In the genomic region with DNA sequence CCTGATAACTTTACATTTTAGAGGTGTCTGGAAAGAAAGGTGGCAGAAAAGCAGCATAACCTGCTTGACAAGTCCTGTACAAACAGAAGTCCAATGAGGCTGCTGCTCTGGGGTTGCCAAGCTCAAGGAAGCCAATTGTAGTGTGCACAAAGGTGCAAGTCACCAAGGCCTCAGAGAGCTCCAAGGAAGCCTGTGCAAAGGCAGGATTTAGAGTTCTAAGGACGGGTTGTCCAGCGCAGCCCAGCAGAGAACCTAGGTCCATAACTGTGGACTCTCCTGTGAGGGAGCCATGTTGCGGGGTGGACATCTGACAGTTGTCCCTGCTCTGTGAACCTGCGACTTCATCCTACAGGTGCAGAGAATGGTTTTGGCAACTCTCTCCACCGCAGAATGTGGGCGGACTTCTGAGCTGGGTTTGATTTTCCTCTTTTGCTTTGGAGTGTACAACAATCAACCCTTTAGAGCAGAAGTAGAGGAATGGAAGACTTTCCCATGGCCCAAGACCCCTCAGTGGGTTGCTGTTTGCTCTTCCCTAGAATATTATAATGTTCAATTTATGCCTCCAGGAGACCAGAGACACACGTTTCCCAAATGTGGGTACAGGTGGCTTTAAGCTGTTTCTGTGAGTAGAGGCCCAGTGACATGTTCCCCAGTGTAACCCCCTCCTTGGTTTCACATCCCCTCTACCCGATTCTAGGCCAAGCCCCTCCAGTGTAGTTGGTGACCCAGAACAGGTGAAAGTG, we compare ENCODE assay signal across 8 cellular contexts.
A peak's percentile ranks its signal among the peaks of the same experiment; 100 is the strongest.
DNase-seq lines count a peak whose midpoint lies in the region; ATAC-seq and TF ChIP-seq lines count a peak whose summit lies in the region.

No MANE protein-coding gene starts in this region.

- peak overlapping the region; percentile 75 for H3K27ac Mint-ChIP-seq in HFFc6

- no peaks in the 10 kb centered on the region for H3K27me3 Mint-ChIP-seq in HFFc6 (ENCODE audit: insufficient read depth)

- peak; percentile 42; the same call in 1 of the 2 replicates for TF ChIP-seq POLR2A in Raji (IDR thresholded peaks at IDR 0.05; ENCODE audit: insufficient read depth, low read depth, low read length)

- H3K9me3 Mint-ChIP-seq in HFFc6: no peaks in the 10 kb centered on the region

- peak overlapping the region; percentile 63 for H3K4me3 Mint-ChIP-seq in HFFc6

- H3K27me3 ChIP-seq in GM06990 (replicated peaks; ENCODE audit: control insufficient read depth, insufficient read depth, low read length): no peaks in the 10 kb centered on the region

- H3K36me3 ChIP-seq in GM06990 (ENCODE audit: control insufficient read depth, insufficient read depth, low read length): no peaks in the 10 kb centered on the region; the same call in 1 of the 2 replicates

- H3K36me3 Mint-ChIP-seq in HFFc6 (ENCODE audit: low read depth): peaks cover 14% of the 10 kb centered on the region; the same call in 1 of the 2 replicates

- H3K4me3 ChIP-seq in GM06990 (replicated peaks; ENCODE audit: low read depth, low read length): no peak overlapping the region

- TF ChIP-seq CTCF in GM06990 (IDR thresholded peaks at IDR 0.05; ENCODE audit: insufficient read depth, low read length, poor library complexity, severe bottlenecking): no peak
- TF ChIP-seq CTCF in HFFc6 (IDR thresholded peaks at IDR 0.05): no peak

- H3K4me1 Mint-ChIP-seq in HFFc6 (ENCODE audit: low read depth): peaks cover 49% of the 10 kb centered on the region

- DNase-seq in GM06990 (ENCODE audit: extremely low read depth, insufficient read length): peak; percentile 75
- DNase-seq in HFFc6: no peak
- DNase-seq in mucosa of gallbladder (ENCODE audit: low spot score): peak; percentile 84
- DNase-seq in activated CD4-positive, CD25-positive, alpha-beta regulatory T cell (lab: John Stamatoyannopoulos, UW): no peak
- no peak for DNase-seq in GM19238 (ENCODE audit: insufficient read length, low spot score)
- DNase-seq in medulla oblongata (ENCODE audit: extremely low spot score): no peak

- no peak for ATAC-seq in GM18873 (IDR thresholded peaks at IDR 0.05; ENCODE audit: low FRiP score, unreplicated experiment)

Comparison
In these comparisons a context has a peak if more than half of its experiments do, and no peak if none do; other contexts are left out.
1. DNase-seq: peak in GM06990 (single experiment) and mucosa of gallbladder (single experiment); none in HFFc6 (single experiment), activated CD4-positive, CD25-positive, alpha-beta regulatory T cell (0 of 4), GM19238 (single experiment) and medulla oblongata (single experiment).